Comparison of ENCODE assay signal across 8 cellular contexts in the genomic region with DNA sequence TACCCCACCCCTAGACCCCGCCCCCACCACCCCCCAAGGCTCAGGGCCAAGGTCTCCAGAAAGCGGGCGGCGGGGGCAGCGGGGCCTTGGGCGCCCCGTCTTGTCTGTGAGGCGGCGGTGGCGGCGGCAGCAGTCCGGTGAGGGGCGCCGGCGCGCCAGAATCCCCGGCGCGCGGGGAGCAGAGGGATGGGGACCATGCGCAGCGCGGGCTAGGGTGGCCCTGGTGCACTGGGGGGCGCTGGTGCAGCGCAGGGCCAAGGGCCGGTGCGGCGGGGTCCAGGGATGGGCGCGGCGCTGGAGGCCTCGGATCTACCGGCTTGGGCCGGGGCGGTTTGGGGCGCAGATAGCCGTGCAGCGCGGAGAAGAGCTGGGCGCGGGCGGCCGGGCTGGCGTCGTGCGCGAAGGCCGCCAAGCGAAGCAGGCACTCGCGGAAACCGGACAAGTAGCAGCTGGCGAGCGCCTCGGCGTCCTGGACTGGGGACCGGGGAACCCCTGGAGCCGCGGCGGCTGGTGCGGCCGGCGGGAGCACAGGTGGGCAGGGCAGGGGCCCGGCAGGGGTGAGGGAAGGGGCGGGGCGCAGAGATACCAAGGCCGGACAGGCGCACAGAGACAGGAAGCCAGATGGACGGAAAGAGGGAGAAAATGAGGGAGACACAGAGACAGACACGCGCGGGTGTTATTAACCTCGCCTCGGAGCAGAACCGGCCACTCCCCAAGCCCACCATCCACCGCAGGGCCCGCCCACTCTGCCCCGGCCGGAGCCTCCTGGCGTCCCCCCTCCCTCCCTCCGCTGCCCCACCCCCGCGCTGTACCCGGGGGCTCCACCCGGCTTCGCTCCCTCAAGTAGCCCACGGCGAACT. TPM values are rescaled to one million over a fixed set of nuclear protein-coding genes. Genes with fewer than 3 reads are reported as not detected.
A peak's percentile ranks its signal among the peaks of the same experiment; 100 is the strongest.
DNase-seq lines count a peak whose midpoint lies in the region; ATAC-seq and TF ChIP-seq lines count a peak whose summit lies in the region.

No MANE protein-coding gene starts in this region.

- no peak overlapping the region for H3K27ac ChIP-seq in CD8-positive, alpha-beta memory T cell (ENCODE audit: low read depth, low read length)

- peaks cover 69 to 87% (median 83%) of the 10 kb centered on the region in 3 donors for H3K4me1 Mint-ChIP-seq in CD8-positive, alpha-beta memory T cell
- H3K4me1 Mint-ChIP-seq in activated T-helper 1 cell treated with anti-CD3 and anti-CD28 coated beads, Interleukin-12 subunit alpha, Interleukin-12 subunit beta, Interleukin-2, Interleukin-4 antibody, amounts not matched to agents 30 ng/mL and 10 ng/mL and 1 ng/mL, durations not matched to agents 14 hours and 24 hours and 36 hours (ENCODE audit: low read depth), result peaks cover 70% of the 10 kb centered on the region
- H3K4me1 Mint-ChIP-seq in neural crest cell, result peaks cover 75% of the 10 kb centered on the region

- peaks cover 8% of the 10 kb centered on the region for H3K27me3 ChIP-seq in CD8-positive, alpha-beta memory T cell (ENCODE audit: insufficient read depth, low read length, poor library complexity, severe bottlenecking)

- POLR2A ChIA-PET in CD8-positive, alpha-beta memory T cell (lab: Charles Lee), result interaction anchor here (0.6 to 2.4 kb wide), 3 partner anchors 17 to 35 kb away, joined by 4 to 9 read pairs (median 5); no protein-coding TSS in a partner anchor

- peak in 2 of 5 donors; percentile 36 to 43 for DNase-seq in CD8-positive, alpha-beta memory T cell
- DNase-seq in NCI-H2171 treated with DMSO at 0.1 percent for 48 hours (lab: John Stamatoyannopoulos, UW) (peak; percentile 60), globus pallidus (ENCODE audit: low spot score) (peak; percentile 74), neural crest cell (ENCODE audit: low read depth, low spot score) (peak; percentile 65)
- DNase-seq in activated T-helper 1 cell treated with anti-CD3 and anti-CD28 coated beads, Interleukin-12 subunit alpha, Interleukin-12 subunit beta, Interleukin-2, Interleukin-4 antibody, amounts not matched to agents 30 ng/mL and 10 ng/mL and 1 ng/mL, durations not matched to agents 14 hours and 24 hours and 36 hours (ENCODE audit: low spot score), result peak; percentile 40

- peak overlapping the region in 1 of 8 donors; percentile 100 for H3K27ac Mint-ChIP-seq in CD8-positive, alpha-beta memory T cell
- no peak overlapping the region for H3K27ac Mint-ChIP-seq in activated T-helper 1 cell treated with anti-CD3 and anti-CD28 coated beads, Interleukin-12 subunit alpha, Interleukin-12 subunit beta, Interleukin-2, Interleukin-4 antibody, amounts not matched to agents 30 ng/mL and 10 ng/mL and 1 ng/mL, durations not matched to agents 14 hours and 24 hours and 36 hours
- H3K27ac Mint-ChIP-seq in neural crest cell (ENCODE audit: unreplicated experiment), result no peak overlapping the region

- intact Hi-C loops in activated T-helper 1 cell treated with anti-CD3 and anti-CD28 coated beads, Interleukin-12 subunit alpha, Interleukin-12 subunit beta, Interleukin-2, Interleukin-4 antibody, amounts not matched to agents 30 ng/mL and 10 ng/mL and 1 ng/mL, durations not matched to agents 14 hours and 24 hours and 36 hours (cut with micrococcal nuclease), result loop anchor here (2.0 to 10.0 kb wide), 3 partner anchors 173 to 623 kb away; a partner anchor contains a TSS

- ATAC-seq in GM21619 (IDR thresholded peaks at IDR 0.05; ENCODE audit: unreplicated experiment) (peak; percentile 18), GM19463 (IDR thresholded peaks at IDR 0.05; ENCODE audit: unreplicated experiment) (no peak), GM18517 (IDR thresholded peaks at IDR 0.05; ENCODE audit: unreplicated experiment) (no peak)

- peaks cover 66% of the 10 kb centered on the region for H3K4me1 ChIP-seq in CD8-positive, alpha-beta memory T cell (ENCODE audit: insufficient read depth, low read length)

- peaks cover 0 to 23% (median 0%) of the 10 kb centered on the region in 3 donors for H3K36me3 Mint-ChIP-seq in CD8-positive, alpha-beta memory T cell
- peaks cover 5% of the 10 kb centered on the region for H3K36me3 Mint-ChIP-seq in activated T-helper 1 cell treated with anti-CD3 and anti-CD28 coated beads, Interleukin-12 subunit alpha, Interleukin-12 subunit beta, Interleukin-2, Interleukin-4 antibody, amounts not matched to agents 30 ng/mL and 10 ng/mL and 1 ng/mL, durations not matched to agents 14 hours and 24 hours and 36 hours (ENCODE audit: low read depth)
- H3K36me3 Mint-ChIP-seq in neural crest cell (ENCODE audit: low read depth), result peaks cover 15% of the 10 kb centered on the region

- H3K9me3 ChIP-seq in CD8-positive, alpha-beta memory T cell (ENCODE audit: low read length), result no peaks in the 10 kb centered on the region

- H3K9me3 Mint-ChIP-seq in CD8-positive, alpha-beta memory T cell, result peaks cover 0 to 17% (median 8%) of the 10 kb centered on the region in 5 donors
- no peaks in the 10 kb centered on the region for H3K9me3 Mint-ChIP-seq in activated T-helper 1 cell treated with anti-CD3 and anti-CD28 coated beads, Interleukin-12 subunit alpha, Interleukin-12 subunit beta, Interleukin-2, Interleukin-4 antibody, amounts not matched to agents 30 ng/mL and 10 ng/mL and 1 ng/mL, durations not matched to agents 14 hours and 24 hours and 36 hours
- peaks cover 3% of the 10 kb centered on the region for H3K9me3 Mint-ChIP-seq in neural crest cell

- CTCF ChIA-PET in CD8-positive, alpha-beta memory T cell (lab: Charles Lee), result interaction anchor here (0.7 to 1.7 kb wide), 6 partner anchors 11 to 179 kb away, joined by 3 to 7 read pairs (median 4); no protein-coding TSS in a partner anchor

- H3K36me3 ChIP-seq in CD8-positive, alpha-beta memory T cell (ENCODE audit: insufficient read depth, low read length), result no peaks in the 10 kb centered on the region

- peak overlapping the region; percentile 84 to 98 (median 94) for H3K4me3 Mint-ChIP-seq in CD8-positive, alpha-beta memory T cell
- H3K4me3 Mint-ChIP-seq in activated T-helper 1 cell treated with anti-CD3 and anti-CD28 coated beads, Interleukin-12 subunit alpha, Interleukin-12 subunit beta, Interleukin-2, Interleukin-4 antibody, amounts not matched to agents 30 ng/mL and 10 ng/mL and 1 ng/mL, durations not matched to agents 14 hours and 24 hours and 36 hours, result peak overlapping the region; percentile 91
- H3K4me3 Mint-ChIP-seq in neural crest cell, result peak overlapping the region; percentile 88

- peaks cover 28 to 55% of the 10 kb centered on the region in 2 donors for H3K27me3 Mint-ChIP-seq in CD8-positive, alpha-beta memory T cell
- H3K27me3 Mint-ChIP-seq in activated T-helper 1 cell treated with anti-CD3 and anti-CD28 coated beads, Interleukin-12 subunit alpha, Interleukin-12 subunit beta, Interleukin-2, Interleukin-4 antibody, amounts not matched to agents 30 ng/mL and 10 ng/mL and 1 ng/mL, durations not matched to agents 14 hours and 24 hours and 36 hours (ENCODE audit: insufficient read depth), result peaks cover 56% of the 10 kb centered on the region
- peaks cover 93% of the 10 kb centered on the region for H3K27me3 Mint-ChIP-seq in neural crest cell (ENCODE audit: low read depth)

- H3K4me3 ChIP-seq in CD8-positive, alpha-beta memory T cell (ENCODE audit: low read length), result peak overlapping the region; percentile 91

- peak; percentile 53 for TF ChIP-seq CTCF in neural crest cell (conservative IDR thresholded peaks at IDR 0.05)

RNA-seq across cellular contexts. Expression of a gene that starts 2.1 kb away (rescaled TPM):
- 1 to 10 TPM; 1.6 to 1.8 TPM for total RNA-seq in CD8-positive, alpha-beta memory T cell
- not detected for polyA plus RNA-seq in CD8-positive, alpha-beta memory T cell
- 0.88 and 1.8 TPM in 2 replicates for total RNA-seq in activated T-helper 1 cell treated with anti-CD3 and anti-CD28 coated beads, Interleukin-12 subunit alpha, Interleukin-12 subunit beta, Interleukin-2, Interleukin-4 antibody, amounts not matched to agents 30 ng/mL and 10 ng/mL and 1 ng/mL, durations not matched to agents 14 hours and 24 hours and 36 hours
- total RNA-seq in neural crest cell, result 0.41 and 0.56 TPM in 2 replicates

RNA-seq across cellular contexts. Expression of a gene that starts 3.4 kb away (rescaled TPM):
- total RNA-seq in CD8-positive, alpha-beta memory T cell, result not detected
- not detected for polyA plus RNA-seq in CD8-positive, alpha-beta memory T cell
- 0.10 TPM in 1 of 2 replicates, not detected in the other for total RNA-seq in activated T-helper 1 cell treated with anti-CD3 and anti-CD28 coated beads, Interleukin-12 subunit alpha, Interleukin-12 subunit beta, Interleukin-2, Interleukin-4 antibody, amounts not matched to agents 30 ng/mL and 10 ng/mL and 1 ng/mL, durations not matched to agents 14 hours and 24 hours and 36 hours
- 0.09 TPM in 1 of 2 replicates, not detected in the other for total RNA-seq in neural crest cell

RNA-seq across cellular contexts. Expression of a gene that starts 30.4 kb away (rescaled TPM):
- 10 to 100 TPM; 26.5 to 35.8 TPM for total RNA-seq in CD8-positive, alpha-beta memory T cell
- polyA plus RNA-seq in CD8-positive, alpha-beta memory T cell, result 12.1 TPM
- total RNA-seq in activated T-helper 1 cell treated with anti-CD3 and anti-CD28 coated beads, Interleukin-12 subunit alpha, Interleukin-12 subunit beta, Interleukin-2, Interleukin-4 antibody, amounts not matched to agents 30 ng/mL and 10 ng/mL and 1 ng/mL, durations not matched to agents 14 hours and 24 hours and 36 hours, result 36.9 and 37.4 TPM in 2 replicates
- total RNA-seq in neural crest cell, result 38.3 and 51.6 TPM in 2 replicates

RNA-seq across cellular contexts. Expression of a gene that starts 34.2 kb away (rescaled TPM):
- 1 to 10 TPM; 1.3 to 1.9 TPM for total RNA-seq in CD8-positive, alpha-beta memory T cell
- not detected for polyA plus RNA-seq in CD8-positive, alpha-beta memory T cell
- total RNA-seq in activated T-helper 1 cell treated with anti-CD3 and anti-CD28 coated beads, Interleukin-12 subunit alpha, Interleukin-12 subunit beta, Interleukin-2, Interleukin-4 antibody, amounts not matched to agents 30 ng/mL and 10 ng/mL and 1 ng/mL, durations not matched to agents 14 hours and 24 hours and 36 hours, result 0.51 and 0.78 TPM in 2 replicates
- not detected in 2 replicates for total RNA-seq in neural crest cell

RNA-seq across cellular contexts. Expression of a gene that starts 41.0 kb away (rescaled TPM):
- 10 to 100 TPM; 38.3 to 41.0 TPM for total RNA-seq in CD8-positive, alpha-beta memory T cell
- polyA plus RNA-seq in CD8-positive, alpha-beta memory T cell, result 98.3 TPM
- total RNA-seq in activated T-helper 1 cell treated with anti-CD3 and anti-CD28 coated beads, Interleukin-12 subunit alpha, Interleukin-12 subunit beta, Interleukin-2, Interleukin-4 antibody, amounts not matched to agents 30 ng/mL and 10 ng/mL and 1 ng/mL, durations not matched to agents 14 hours and 24 hours and 36 hours, result 54.7 and 55.9 TPM in 2 replicates
- total RNA-seq in neural crest cell, result 47.2 and 49.7 TPM in 2 replicates
